9 cellular contexts compared by ENCODE assay signal in the genomic region with DNA sequence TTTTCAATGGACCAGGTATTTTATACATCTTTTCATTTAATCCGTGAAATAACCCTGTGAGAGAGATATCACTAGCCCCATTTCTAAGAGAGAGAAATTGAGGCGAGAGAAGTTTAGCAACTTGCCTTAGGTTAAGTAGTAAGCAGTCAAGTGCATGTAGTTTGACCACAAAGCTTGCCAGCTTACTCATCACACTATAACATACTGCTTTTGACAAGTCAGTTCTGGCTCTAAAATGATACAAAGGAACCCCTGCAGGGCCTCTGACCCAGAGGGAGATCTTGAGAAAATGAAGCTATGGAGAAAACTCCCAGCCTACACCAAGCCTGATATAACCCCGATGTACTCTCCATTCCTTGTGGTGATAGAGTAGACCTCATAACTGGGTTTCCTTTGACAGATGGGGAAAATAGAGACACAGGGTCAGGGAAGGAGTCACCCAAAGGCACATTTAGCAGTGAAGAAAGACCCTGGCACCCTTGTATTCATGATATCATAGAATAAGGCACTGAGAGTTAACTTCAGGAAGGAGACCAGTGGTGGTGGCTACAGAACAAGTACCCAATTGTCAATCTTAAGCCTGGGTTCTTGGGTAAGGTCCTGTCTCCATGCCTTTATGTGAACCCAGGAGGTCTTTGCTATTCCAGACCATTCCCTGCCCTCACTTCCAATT.
DNase-seq lines count a peak whose midpoint lies in the region.
"Had no signal": no experiment of that assay in that cellular context is flagged by ENCODE, and none has a peak within 500 bp of the region (broad histone marks: within the 10 kb centered on the region; RNA-seq: fewer than 3 reads in every experiment).

No MANE protein-coding gene starts in this region.

- peak; percentile 3 for DNase-seq in NK-92 treated with Interleukin-12 subunit alpha and Interleukin-12 subunit beta, amount 100 ng/mL, for 24 hours (lab: John Stamatoyannopoulos, UW)
- DNase-seq in NK-92 (lab: John Stamatoyannopoulos, UW; ENCODE audit: unreplicated experiment) (no peak), HCEC 1CT (peak; percentile 34), SIG-M5 (lab: John Stamatoyannopoulos, UW) (peak; percentile 26), glomerular visceral epithelial cell (ENCODE audit: extremely low spot score) (peak; percentile 16), NCI-H2196 treated with DMSO at 0.1 percent for 48 hours (lab: John Stamatoyannopoulos, UW; ENCODE audit: unreplicated experiment) (no peak), NCI-H2171 treated with DMSO at 0.1 percent for 48 hours (lab: John Stamatoyannopoulos, UW) (no peak), GM19240 (ENCODE audit: insufficient read length, low spot score) (no peak)
- DNase-seq: nephron progenitor cell had no signal

Comparison
In these comparisons a context has a peak if more than half of its experiments do, and no peak if none do; other contexts are left out.
1. DNase-seq: peak in NK-92 treated with Interleukin-12 subunit alpha and Interleukin-12 subunit beta, amount 100 ng/mL, for 24 hours (single experiment), HCEC 1CT (single experiment), SIG-M5 (single experiment) and glomerular visceral epithelial cell (single experiment); none in NK-92 (single experiment), NCI-H2196 treated with DMSO at 0.1 percent for 48 hours (single experiment), NCI-H2171 treated with DMSO at 0.1 percent for 48 hours (single experiment) and GM19240 (single experiment).